9 cellular contexts compared by ENCODE assay signal in the genomic region with DNA sequence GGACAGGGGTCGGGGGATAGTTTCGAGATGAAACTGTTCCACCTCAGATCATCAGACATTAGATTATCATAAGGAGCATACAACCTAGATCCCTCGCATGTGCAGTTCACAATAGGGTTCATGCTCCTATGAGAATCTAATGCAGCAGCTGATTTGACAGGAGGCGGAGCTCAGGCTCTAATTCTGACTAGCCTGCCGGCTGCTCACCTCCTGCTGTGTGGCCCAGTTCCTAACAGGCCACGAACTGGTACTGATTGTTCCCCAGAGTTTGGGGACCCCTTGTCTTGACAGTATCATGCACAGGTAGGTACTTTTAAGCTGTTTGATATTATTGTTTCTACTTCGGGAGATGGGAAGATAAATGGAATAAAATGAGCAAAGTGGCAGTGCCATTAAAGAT.
DNase-seq lines count a peak whose midpoint lies in the region; ATAC-seq and TF ChIP-seq lines count a peak whose summit lies in the region.
"Had no signal": no experiment of that assay in that cellular context is flagged by ENCODE, and none has a peak within 500 bp of the region (broad histone marks: within the 10 kb centered on the region; RNA-seq: fewer than 3 reads in every experiment).

No MANE protein-coding gene starts in this region.

- peaks cover 0 to 69% (median 11%) of the 10 kb centered on the region in 11 experiments; a peak in 14 of 22 replicates for H3K36me3 ChIP-seq in BLaER1 treated with 17β-estradiol and CSF1 and Interleukin-3, amounts not matched to agents 10 nM and 100 nM
- H3K36me3 ChIP-seq in thyroid gland (no peaks in the 10 kb centered on the region), body of pancreas (replicated peaks in 1 of 2; ENCODE audit: insufficient read depth in 1 of 2, low read depth in 2 of 2) (peaks cover 0 to 2% of the 10 kb centered on the region in 2 donors)

- peaks cover 0 to 5% (median 0%) of the 10 kb centered on the region in 11 experiments; a peak in 1 of 22 replicates for H3K27me3 ChIP-seq in BLaER1 treated with 17β-estradiol and CSF1 and Interleukin-3, amounts not matched to agents 10 nM and 100 nM
- H3K27me3 ChIP-seq in thyroid gland (no peaks in the 10 kb centered on the region), body of pancreas (no peaks in the 10 kb centered on the region)

- peak overlapping the region in 10 of 11 experiments; percentile 57 to 85 (median 79); a peak in 20 of 22 replicates for H3K27ac ChIP-seq in BLaER1 treated with 17β-estradiol and CSF1 and Interleukin-3, amounts not matched to agents 10 nM and 100 nM
- no peak overlapping the region for H3K27ac ChIP-seq in thyroid gland
- H3K27ac ChIP-seq in body of pancreas = no peak overlapping the region

- peak; percentile 8 to 18 for DNase-seq in activated CD4-positive, alpha-beta T cell treated with anti-CD3 and anti-CD28 coated beads, Interleukin-2, amount 50 U/mL, for 48 hours
- no peak for DNase-seq in posterior vena cava (ENCODE audit: low spot score)
- DNase-seq in thyroid gland = no peak
- no peak for DNase-seq in body of pancreas
- DNase-seq in DMS114 treated with DMSO at 0.1 percent for 48 hours (lab: John Stamatoyannopoulos, UW; ENCODE audit: unreplicated experiment) = no peak
- DNase-seq: endodermal cell had no signal

- H3K9ac ChIP-seq in BLaER1 treated with 17β-estradiol and CSF1 and Interleukin-3, amounts not matched to agents 10 nM and 100 nM = peak overlapping the region; percentile 25 to 75 (median 63); a peak in 21 of 22 replicates

- ATAC-seq in GM19328 (IDR thresholded peaks at IDR 0.05; ENCODE audit: unreplicated experiment) (peak; percentile 60), HG03066 (IDR thresholded peaks at IDR 0.05; ENCODE audit: low read depth, unreplicated experiment) (peak; percentile 60), body of pancreas (no peak)

- TF ChIP-seq CTCF in thyroid gland (IDR thresholded peaks at IDR 0.05) = no peak
- no peak for TF ChIP-seq CTCF in body of pancreas (IDR thresholded peaks at IDR 0.05)

- intact Hi-C loops in posterior vena cava (cut with DNase I) = no loop called here
- intact Hi-C loops in thyroid gland (cut with DNase I) = no loop called here
- intact Hi-C loops in body of pancreas (cut with DNase I) = no loop called here

- peaks cover 52 to 93% (median 89%) of the 10 kb centered on the region in 10 experiments for H3K4me1 ChIP-seq in BLaER1 treated with 17β-estradiol and CSF1 and Interleukin-3, amounts not matched to agents 10 nM and 100 nM
- no peaks in the 10 kb centered on the region for H3K4me1 ChIP-seq in thyroid gland
- no peaks in the 10 kb centered on the region for H3K4me1 ChIP-seq in body of pancreas

- peak overlapping the region in 9 of 10 experiments; percentile 14 to 63 (median 53); a peak in 17 of 20 replicates for H3K4me3 ChIP-seq in BLaER1 treated with 17β-estradiol and CSF1 and Interleukin-3, amounts not matched to agents 10 nM and 100 nM
- H3K4me3 ChIP-seq in thyroid gland (replicated peaks in 1 of 3) (no peak overlapping the region), body of pancreas (no peak overlapping the region)

- TF ChIP-seq POLR2A in thyroid gland (IDR thresholded peaks at IDR 0.05) (no peak), body of pancreas (IDR thresholded peaks at IDR 0.05) (no peak)

- peak overlapping the region; percentile 78 to 90 (median 87) for H3K4me2 ChIP-seq in BLaER1 treated with 17β-estradiol and CSF1 and Interleukin-3, amounts not matched to agents 10 nM and 100 nM

- no peaks in the 10 kb centered on the region for H3K9me3 ChIP-seq in BLaER1 treated with 17β-estradiol and CSF1 and Interleukin-3, amounts not matched to agents 10 nM and 100 nM (replicated peaks in 1 of 11)
- H3K9me3 ChIP-seq in thyroid gland = no peaks in the 10 kb centered on the region
- H3K9me3 ChIP-seq in body of pancreas = no peaks in the 10 kb centered on the region

- peaks cover 0 to 40% (median 3%) of the 10 kb centered on the region in 11 experiments; a peak in 10 of 22 replicates for H4K20me1 ChIP-seq in BLaER1 treated with 17β-estradiol and CSF1 and Interleukin-3, amounts not matched to agents 10 nM and 100 nM

- WGBS in thyroid gland, 2 donors = 91 to 93% methylated on average over 7 of the region's 7 CpGs
- WGBS in body of pancreas, 2 donors = 87 to 91% methylated on average over 7 of the region's 7 CpGs

Comparison
In these comparisons a context has a peak if more than half of its experiments do, and no peak if none do; other contexts are left out.
1. H3K27ac ChIP-seq: peak in BLaER1 treated with 17β-estradiol and CSF1 and Interleukin-3, amounts not matched to agents 10 nM and 100 nM (10 of 11); none in thyroid gland (0 of 3) and body of pancreas (0 of 4).
2. H3K4me3 ChIP-seq: peak in BLaER1 treated with 17β-estradiol and CSF1 and Interleukin-3, amounts not matched to agents 10 nM and 100 nM (9 of 10); none in thyroid gland (0 of 3) and body of pancreas (0 of 2).
3. DNase-seq: peak in activated CD4-positive, alpha-beta T cell treated with anti-CD3 and anti-CD28 coated beads, Interleukin-2, amount 50 U/mL, for 48 hours (2 of 2); none in posterior vena cava (single experiment), thyroid gland (0 of 2), body of pancreas (0 of 4) and DMS114 treated with DMSO at 0.1 percent for 48 hours (single experiment).